ENCODE assay signal across 1 cellular context in the genomic region with DNA sequence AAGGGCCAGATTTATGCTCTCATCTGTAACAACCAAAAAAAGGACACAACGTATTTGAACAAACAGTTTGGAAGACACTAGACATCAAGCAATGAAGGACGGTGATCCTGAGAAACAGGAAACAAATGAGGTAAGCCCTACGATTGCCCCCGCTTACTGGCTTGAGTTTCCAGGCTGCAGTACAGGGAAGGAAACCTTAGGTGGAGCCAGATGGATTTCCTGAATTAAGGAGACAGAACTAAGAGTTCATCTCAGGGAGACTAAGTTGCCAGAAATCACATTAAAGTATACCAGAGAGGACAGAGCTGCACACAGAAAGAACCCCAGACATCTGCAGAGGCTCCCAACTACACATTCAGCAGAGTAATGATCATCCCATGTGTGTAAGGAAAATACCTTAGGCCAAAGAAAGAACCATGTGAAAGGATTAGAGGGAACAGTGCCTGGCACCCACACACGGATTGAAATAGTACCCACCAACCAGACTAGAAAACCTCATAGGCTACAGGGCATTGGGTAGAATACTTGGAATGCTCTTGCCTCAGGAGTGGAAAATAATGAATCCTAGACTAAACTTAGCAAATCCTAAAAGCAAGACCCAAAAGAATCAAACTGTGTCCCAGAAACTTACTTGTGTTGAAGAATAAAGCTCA.
TF ChIP-seq lines count a peak whose summit lies in the region.

No MANE protein-coding gene starts in this region.

TF ChIP-seq in H1, 55 proteins besides CTCF, POLR2A, EP300 and RAD21 (continued from another document):
- TF ChIP-seq, protein P1, sequence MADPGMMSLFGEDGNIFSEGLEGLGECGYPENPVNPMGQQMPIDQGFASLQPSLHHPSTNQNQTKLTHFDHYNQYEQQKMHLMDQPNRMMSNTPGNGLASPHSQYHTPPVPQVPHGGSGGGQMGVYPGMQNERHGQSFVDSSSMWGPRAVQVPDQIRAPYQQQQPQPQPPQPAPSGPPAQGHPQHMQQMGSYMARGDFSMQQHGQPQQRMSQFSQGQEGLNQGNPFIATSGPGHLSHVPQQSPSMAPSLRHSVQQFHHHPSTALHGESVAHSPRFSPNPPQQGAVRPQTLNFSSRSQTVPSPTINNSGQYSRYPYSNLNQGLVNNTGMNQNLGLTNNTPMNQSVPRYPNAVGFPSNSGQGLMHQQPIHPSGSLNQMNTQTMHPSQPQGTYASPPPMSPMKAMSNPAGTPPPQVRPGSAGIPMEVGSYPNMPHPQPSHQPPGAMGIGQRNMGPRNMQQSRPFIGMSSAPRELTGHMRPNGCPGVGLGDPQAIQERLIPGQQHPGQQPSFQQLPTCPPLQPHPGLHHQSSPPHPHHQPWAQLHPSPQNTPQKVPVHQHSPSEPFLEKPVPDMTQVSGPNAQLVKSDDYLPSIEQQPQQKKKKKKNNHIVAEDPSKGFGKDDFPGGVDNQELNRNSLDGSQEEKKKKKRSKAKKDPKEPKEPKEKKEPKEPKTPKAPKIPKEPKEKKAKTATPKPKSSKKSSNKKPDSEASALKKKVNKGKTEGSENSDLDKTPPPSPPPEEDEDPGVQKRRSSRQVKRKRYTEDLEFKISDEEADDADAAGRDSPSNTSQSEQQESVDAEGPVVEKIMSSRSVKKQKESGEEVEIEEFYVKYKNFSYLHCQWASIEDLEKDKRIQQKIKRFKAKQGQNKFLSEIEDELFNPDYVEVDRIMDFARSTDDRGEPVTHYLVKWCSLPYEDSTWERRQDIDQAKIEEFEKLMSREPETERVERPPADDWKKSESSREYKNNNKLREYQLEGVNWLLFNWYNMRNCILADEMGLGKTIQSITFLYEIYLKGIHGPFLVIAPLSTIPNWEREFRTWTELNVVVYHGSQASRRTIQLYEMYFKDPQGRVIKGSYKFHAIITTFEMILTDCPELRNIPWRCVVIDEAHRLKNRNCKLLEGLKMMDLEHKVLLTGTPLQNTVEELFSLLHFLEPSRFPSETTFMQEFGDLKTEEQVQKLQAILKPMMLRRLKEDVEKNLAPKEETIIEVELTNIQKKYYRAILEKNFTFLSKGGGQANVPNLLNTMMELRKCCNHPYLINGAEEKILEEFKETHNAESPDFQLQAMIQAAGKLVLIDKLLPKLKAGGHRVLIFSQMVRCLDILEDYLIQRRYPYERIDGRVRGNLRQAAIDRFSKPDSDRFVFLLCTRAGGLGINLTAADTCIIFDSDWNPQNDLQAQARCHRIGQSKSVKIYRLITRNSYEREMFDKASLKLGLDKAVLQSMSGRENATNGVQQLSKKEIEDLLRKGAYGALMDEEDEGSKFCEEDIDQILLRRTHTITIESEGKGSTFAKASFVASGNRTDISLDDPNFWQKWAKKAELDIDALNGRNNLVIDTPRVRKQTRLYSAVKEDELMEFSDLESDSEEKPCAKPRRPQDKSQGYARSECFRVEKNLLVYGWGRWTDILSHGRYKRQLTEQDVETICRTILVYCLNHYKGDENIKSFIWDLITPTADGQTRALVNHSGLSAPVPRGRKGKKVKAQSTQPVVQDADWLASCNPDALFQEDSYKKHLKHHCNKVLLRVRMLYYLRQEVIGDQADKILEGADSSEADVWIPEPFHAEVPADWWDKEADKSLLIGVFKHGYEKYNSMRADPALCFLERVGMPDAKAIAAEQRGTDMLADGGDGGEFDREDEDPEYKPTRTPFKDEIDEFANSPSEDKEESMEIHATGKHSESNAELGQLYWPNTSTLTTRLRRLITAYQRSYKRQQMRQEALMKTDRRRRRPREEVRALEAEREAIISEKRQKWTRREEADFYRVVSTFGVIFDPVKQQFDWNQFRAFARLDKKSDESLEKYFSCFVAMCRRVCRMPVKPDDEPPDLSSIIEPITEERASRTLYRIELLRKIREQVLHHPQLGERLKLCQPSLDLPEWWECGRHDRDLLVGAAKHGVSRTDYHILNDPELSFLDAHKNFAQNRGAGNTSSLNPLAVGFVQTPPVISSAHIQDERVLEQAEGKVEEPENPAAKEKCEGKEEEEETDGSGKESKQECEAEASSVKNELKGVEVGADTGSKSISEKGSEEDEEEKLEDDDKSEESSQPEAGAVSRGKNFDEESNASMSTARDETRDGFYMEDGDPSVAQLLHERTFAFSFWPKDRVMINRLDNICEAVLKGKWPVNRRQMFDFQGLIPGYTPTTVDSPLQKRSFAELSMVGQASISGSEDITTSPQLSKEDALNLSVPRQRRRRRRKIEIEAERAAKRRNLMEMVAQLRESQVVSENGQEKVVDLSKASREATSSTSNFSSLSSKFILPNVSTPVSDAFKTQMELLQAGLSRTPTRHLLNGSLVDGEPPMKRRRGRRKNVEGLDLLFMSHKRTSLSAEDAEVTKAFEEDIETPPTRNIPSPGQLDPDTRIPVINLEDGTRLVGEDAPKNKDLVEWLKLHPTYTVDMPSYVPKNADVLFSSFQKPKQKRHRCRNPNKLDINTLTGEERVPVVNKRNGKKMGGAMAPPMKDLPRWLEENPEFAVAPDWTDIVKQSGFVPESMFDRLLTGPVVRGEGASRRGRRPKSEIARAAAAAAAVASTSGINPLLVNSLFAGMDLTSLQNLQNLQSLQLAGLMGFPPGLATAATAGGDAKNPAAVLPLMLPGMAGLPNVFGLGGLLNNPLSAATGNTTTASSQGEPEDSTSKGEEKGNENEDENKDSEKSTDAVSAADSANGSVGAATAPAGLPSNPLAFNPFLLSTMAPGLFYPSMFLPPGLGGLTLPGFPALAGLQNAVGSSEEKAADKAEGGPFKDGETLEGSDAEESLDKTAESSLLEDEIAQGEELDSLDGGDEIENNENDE (IDR thresholded peaks at IDR 0.05; ENCODE audit: insufficient replicate concordance, low read length): no peak
- TF ChIP-seq NRF1 (IDR thresholded peaks at IDR 0.05; ENCODE audit: low read depth, low read length) (no peak), TEAD4 (IDR thresholded peaks at IDR 0.05; ENCODE audit: low read depth, low read length) (no peak), CBX5 (IDR thresholded peaks at IDR 0.05; ENCODE audit: low read depth, low read length) (no peak), SRF (IDR thresholded peaks at IDR 0.05; ENCODE audit: low read depth, low read length) (no peak), SUZ12 (IDR thresholded peaks at IDR 0.05; ENCODE audit: low read length) (no peak), PHF8 (conservative IDR thresholded peaks at IDR 0.05; ENCODE audit: low read depth, low read length) (no peak), CEBPB (IDR thresholded peaks at IDR 0.05; ENCODE audit: low read depth, low read length) (no peak), JUN (IDR thresholded peaks at IDR 0.05; ENCODE audit: low read depth, low read length) (no peak), EZH2 (IDR thresholded peaks at IDR 0.05; ENCODE audit: low read depth, low read length, severe bottlenecking) (no peak), RBBP5 (IDR thresholded peaks at IDR 0.05; ENCODE audit: borderline replicate concordance, low read depth, low read length) (no peak), RNF2 (IDR thresholded peaks at IDR 0.05; ENCODE audit: borderline replicate concordance, low read depth, low read length, missing control alignments, poor library complexity, severe bottlenecking) (no peak), HDAC2 (IDR thresholded peaks at IDR 0.05; ENCODE audit: borderline replicate concordance in 1 of 2, low read depth in 2 of 2, low read length in 2 of 2) (no peak), BRCA1 (IDR thresholded peaks at IDR 0.05; ENCODE audit: low read depth, low read length) (no peak), SIRT6 (IDR thresholded peaks at IDR 0.05; ENCODE audit: low read length) (no peak)
